26 cellular contexts compared by ENCODE assay signal in genomic region chr22:46848227-46848626, GRCh38.
A peak's percentile ranks its signal among the peaks of the same experiment; 100 is the strongest.
DNase-seq lines count a peak whose midpoint lies in the region; ATAC-seq and TF ChIP-seq lines count a peak whose summit lies in the region.
"Had no signal": no experiment of that assay in that cellular context is flagged by ENCODE, and none has a peak within 500 bp of the region (broad histone marks: within the 10 kb centered on the region; RNA-seq: fewer than 3 reads in every experiment).

No MANE protein-coding gene starts in this region.

- H3K36me3 Mint-ChIP-seq in WTC11: peaks cover 16% of the 10 kb centered on the region

- peaks cover 38% of the 10 kb centered on the region; the same call in 1 of the 2 replicates for H3K79me2 ChIP-seq in GM23248 (ENCODE audit: insufficient read depth)
- H3K79me2 ChIP-seq in osteoblast (ENCODE audit: insufficient read depth, low read length): peaks cover 31% of the 10 kb centered on the region

- in situ Hi-C loops in GM23248 (cut with MboI) (loop anchor here (25.0 kb wide), 2 partner anchors 989 to 1639 kb away; a partner anchor contains a TSS), G401 (cut with HindIII; ENCODE audit: low sequenced_read_pairs) (no loop called here)

- H3K4me3 ChIP-seq in GM23248 (no peak overlapping the region), RWPE2 (ENCODE audit: severe bottlenecking) (no peak overlapping the region), osteoblast (ENCODE audit: insufficient read depth, low read length) (no peak overlapping the region)
- H3K4me3 ChIP-seq: coronary artery, HAP-1, hepatocyte, pancreas, Peyer's patch, tibial artery had no signal

- no peak overlapping the region for H3K4me3 Mint-ChIP-seq in WTC11
- H3K4me3 Mint-ChIP-seq: activated naive CD4-positive, alpha-beta T cell treated with anti-CD3 and anti-CD28 coated beads, Interleukin-2, amount 50 U/mL, for 24 hours; activated T-helper 1 cell treated with anti-CD3 and anti-CD28 coated beads, Interleukin-12 subunit alpha, Interleukin-12 subunit beta, Interleukin-2, Interleukin-4 antibody, amounts not matched to agents 30 ng/mL and 10 ng/mL and 1 ng/mL, durations not matched to agents 14 hours and 24 hours and 36 hours; brain; CD8-positive, alpha-beta memory T cell; memory B cell; naive B cell; stimulated activated naive CD8-positive, alpha-beta T cell treated with anti-CD3 and anti-CD28 coated beads, Interleukin-15, Interleukin-2, amounts not matched to agents 100 ng/mL and 50 ng/mL, for 24 hours; T-helper 2 cell treated with Interferon-gamma antibody and Interleukin-4, amounts not matched to agents 5 μg/mL and 100 μg/mL, for 36 hours had no signal

- H3K27ac ChIP-seq in GM23248 (no peak overlapping the region), RWPE2 (ENCODE audit: poor library complexity, severe bottlenecking) (no peak overlapping the region), osteoblast (ENCODE audit: low read depth, low read length) (no peak overlapping the region)
- H3K27ac ChIP-seq: coronary artery, hepatocyte, KMS-11, pancreas, Peyer's patch, tibial artery had no signal

- H3K4me2 ChIP-seq in GM23248 (ENCODE audit: unreplicated experiment): no peak overlapping the region
- H3K4me2 ChIP-seq in osteoblast (ENCODE audit: insufficient read depth, low read length): no peak overlapping the region
- H3K4me2 ChIP-seq: hepatocyte, KMS-11 had no signal

- H3K9ac ChIP-seq in GM23248: no peak overlapping the region
- H3K9ac ChIP-seq: KMS-11 had no signal

- H3K27ac Mint-ChIP-seq in WTC11: no peak overlapping the region
- H3K27ac Mint-ChIP-seq: activated naive CD4-positive, alpha-beta T cell treated with anti-CD3 and anti-CD28 coated beads, Interleukin-2, amount 50 U/mL, for 24 hours; activated T-helper 1 cell treated with anti-CD3 and anti-CD28 coated beads, Interleukin-12 subunit alpha, Interleukin-12 subunit beta, Interleukin-2, Interleukin-4 antibody, amounts not matched to agents 30 ng/mL and 10 ng/mL and 1 ng/mL, durations not matched to agents 14 hours and 24 hours and 36 hours; brain; stimulated activated naive CD8-positive, alpha-beta T cell treated with anti-CD3 and anti-CD28 coated beads, Interleukin-15, Interleukin-2, amounts not matched to agents 100 ng/mL and 50 ng/mL, for 24 hours; T-helper 2 cell treated with Interferon-gamma antibody and Interleukin-4, amounts not matched to agents 5 μg/mL and 100 μg/mL, for 36 hours had no signal

- WGBS in GM23248 (ENCODE audit: low coverage in 1 of 2, low lambda C conversion rate in 2 of 2, missing lambda C conversion rate in 2 of 2), 2 experiments: 85 to 86% methylated on average over 8 of the region's 8 CpGs

- H3K4me1 ChIP-seq in GM23248 (ENCODE audit: insufficient read depth) (peaks cover 32% of the 10 kb centered on the region), RWPE2 (ENCODE audit: insufficient read depth, poor library complexity, severe bottlenecking) (peaks cover 17% of the 10 kb centered on the region), osteoblast (ENCODE audit: insufficient read depth, low read length) (peaks cover 5% of the 10 kb centered on the region)
- H3K4me1 ChIP-seq: HAP-1, pancreas, Peyer's patch had no signal

- peaks cover 12% of the 10 kb centered on the region; the same call in 1 of the 2 replicates for H4K20me1 ChIP-seq in GM23248 (ENCODE audit: insufficient read depth)
- peaks cover 51% of the 10 kb centered on the region for H4K20me1 ChIP-seq in osteoblast (ENCODE audit: insufficient read depth, low read length)

- H3K27me3 ChIP-seq in GM23248 (replicated peaks; ENCODE audit: insufficient read depth) (no peaks in the 10 kb centered on the region), RWPE2 (ENCODE audit: insufficient read depth, poor library complexity, severe bottlenecking) (no peaks in the 10 kb centered on the region), osteoblast (ENCODE audit: insufficient read depth, low read length) (no peaks in the 10 kb centered on the region)
- H3K27me3 ChIP-seq: hepatocyte, pancreas, Peyer's patch, tibial artery had no signal

- H3K36me3 ChIP-seq in GM23248 (ENCODE audit: low read depth): no peaks in the 10 kb centered on the region
- H3K36me3 ChIP-seq in RWPE2 (ENCODE audit: low read depth): peaks cover 8% of the 10 kb centered on the region
- peaks cover 4% of the 10 kb centered on the region for H3K36me3 ChIP-seq in osteoblast (ENCODE audit: insufficient read depth, low read length)
- H3K36me3 ChIP-seq: HAP-1, pancreas had no signal

- H2AFZ ChIP-seq in GM23248 (no peak overlapping the region), osteoblast (ENCODE audit: low read length) (no peak overlapping the region)
- H2AFZ ChIP-seq: hepatocyte had no signal

- no peaks in the 10 kb centered on the region for H3K9me3 Mint-ChIP-seq in WTC11
- H3K9me3 Mint-ChIP-seq: activated naive CD4-positive, alpha-beta T cell treated with anti-CD3 and anti-CD28 coated beads, Interleukin-2, amount 50 U/mL, for 24 hours; activated T-helper 1 cell treated with anti-CD3 and anti-CD28 coated beads, Interleukin-12 subunit alpha, Interleukin-12 subunit beta, Interleukin-2, Interleukin-4 antibody, amounts not matched to agents 30 ng/mL and 10 ng/mL and 1 ng/mL, durations not matched to agents 14 hours and 24 hours and 36 hours; brain; CD8-positive, alpha-beta memory T cell; memory B cell; stimulated activated naive CD8-positive, alpha-beta T cell treated with anti-CD3 and anti-CD28 coated beads, Interleukin-15, Interleukin-2, amounts not matched to agents 100 ng/mL and 50 ng/mL, for 24 hours; T-helper 2 cell treated with Interferon-gamma antibody and Interleukin-4, amounts not matched to agents 5 μg/mL and 100 μg/mL, for 36 hours had no signal

- POLR2A ChIA-PET in WTC11 (lab: Charles Lee): no interaction called here

- no peaks in the 10 kb centered on the region for H3K9me3 ChIP-seq in GM23248 (ENCODE audit: low read depth)
- no peaks in the 10 kb centered on the region for H3K9me3 ChIP-seq in RWPE2 (ENCODE audit: severe bottlenecking)
- no peaks in the 10 kb centered on the region for H3K9me3 ChIP-seq in osteoblast (ENCODE audit: low read depth, low read length)
- H3K9me3 ChIP-seq: HAP-1, pancreas, Peyer's patch, tibial artery had no signal

- peak; percentile 38 for DNase-seq in GM23248
- DNase-seq in RWPE2 (ENCODE audit: low spot score): no peak
- DNase-seq in osteoblast (ENCODE audit: insufficient read length, low spot score, missing footprints): peak; percentile 89
- DNase-seq in WTC11 (ENCODE audit: low spot score): no peak
- DNase-seq in G401 (ENCODE audit: low spot score): no peak
- no peak for DNase-seq in stimulated activated CD4-positive, alpha-beta T cell treated with anti-CD3 and anti-CD28 coated beads, Interleukin-1b, Interleukin-23, amount 100 ng/mL, for 48 hours
- DNase-seq: CD8-positive, alpha-beta memory T cell; DMS79; naive B cell; NCI-H2029 treated with DMSO at 0.1 percent for 48 hours; NK-92 treated with Interleukin-12 subunit alpha and Interleukin-12 subunit beta, amount 100 ng/mL, for 24 hours; pancreas; stimulated activated CD4-positive, alpha-beta T cell treated with anti-CD3 and anti-CD28 coated beads, Interleukin-2, amount 100 ng/mL, for 48 hours; tibial artery had no signal

- H3F3A ChIP-seq in GM23248 (ENCODE audit: insufficient read depth): peaks cover 26% of the 10 kb centered on the region

- CTCF ChIA-PET in WTC11 (lab: Charles Lee): interaction anchor here (1.2 kb wide), 1 partner anchor 53 kb away, joined by 3 read pairs; no protein-coding TSS in a partner anchor

- TF ChIP-seq CTCF in RWPE2 (IDR thresholded peaks at IDR 0.05; ENCODE audit: poor library complexity, severe bottlenecking): no peak
- TF ChIP-seq CTCF in osteoblast (IDR thresholded peaks at IDR 0.05; ENCODE audit: extremely low read depth, low read depth, low read length): no peak
- TF ChIP-seq CTCF in WTC11 (IDR thresholded peaks at IDR 0.05): no peak

- H3K4me1 Mint-ChIP-seq in WTC11: peaks cover 16% of the 10 kb centered on the region

- no peaks in the 10 kb centered on the region for H3K27me3 Mint-ChIP-seq in WTC11 (ENCODE audit: low read depth)
- H3K27me3 Mint-ChIP-seq: activated naive CD4-positive, alpha-beta T cell treated with anti-CD3 and anti-CD28 coated beads, Interleukin-2, amount 50 U/mL, for 24 hours; brain; memory B cell; naive B cell; stimulated activated naive CD8-positive, alpha-beta T cell treated with anti-CD3 and anti-CD28 coated beads, Interleukin-15, Interleukin-2, amounts not matched to agents 100 ng/mL and 50 ng/mL, for 24 hours had no signal

- ATAC-seq in RWPE2 (ENCODE audit: low read depth) (peak; percentile 71), esophagus mucosa (peak; percentile 73), WTC11 (no peak)
- ATAC-seq: pancreas had no signal

- no peaks in the 10 kb centered on the region for H3K9me2 ChIP-seq in GM23248 (ENCODE audit: insufficient read depth)

TF ChIP-seq in WTC11, 78 proteins besides CTCF, POLR2A, EP300 and RAD21 (continues in another document):
- no peak for TF ChIP-seq ZMAT4 (CRISPR knock-in tag; IDR thresholded peaks at IDR 0.05)
- no peak for TF ChIP-seq RELA (CRISPR knock-in tag; IDR thresholded peaks at IDR 0.05; ENCODE audit: borderline replicate concordance)
- no peak for TF ChIP-seq MAX (CRISPR knock-in tag; IDR thresholded peaks at IDR 0.05)
- no peak for TF ChIP-seq ZNF512 (CRISPR knock-in tag; IDR thresholded peaks at IDR 0.05; ENCODE audit: borderline replicate concordance)
- TF ChIP-seq ZNF219 (CRISPR knock-in tag; IDR thresholded peaks at IDR 0.05; ENCODE audit: borderline replicate concordance): no peak
- TF ChIP-seq TP53 (CRISPR knock-in tag; IDR thresholded peaks at IDR 0.05): no peak
- TF ChIP-seq RORB (CRISPR knock-in tag; IDR thresholded peaks at IDR 0.05): no peak
- no peak for TF ChIP-seq GABPB1 (CRISPR knock-in tag; IDR thresholded peaks at IDR 0.05)

Comparison
In these comparisons a context has a peak if more than half of its experiments do, and no peak if none do; other contexts are left out.
1. DNase-seq: peak in GM23248 (single experiment) and osteoblast (single experiment); none in RWPE2 (single experiment), WTC11 (single experiment), G401 (single experiment) and stimulated activated CD4-positive, alpha-beta T cell treated with anti-CD3 and anti-CD28 coated beads, Interleukin-1b, Interleukin-23, amount 100 ng/mL, for 48 hours (single experiment).